8 cellular contexts compared by ENCODE assay signal in the genomic region with DNA sequence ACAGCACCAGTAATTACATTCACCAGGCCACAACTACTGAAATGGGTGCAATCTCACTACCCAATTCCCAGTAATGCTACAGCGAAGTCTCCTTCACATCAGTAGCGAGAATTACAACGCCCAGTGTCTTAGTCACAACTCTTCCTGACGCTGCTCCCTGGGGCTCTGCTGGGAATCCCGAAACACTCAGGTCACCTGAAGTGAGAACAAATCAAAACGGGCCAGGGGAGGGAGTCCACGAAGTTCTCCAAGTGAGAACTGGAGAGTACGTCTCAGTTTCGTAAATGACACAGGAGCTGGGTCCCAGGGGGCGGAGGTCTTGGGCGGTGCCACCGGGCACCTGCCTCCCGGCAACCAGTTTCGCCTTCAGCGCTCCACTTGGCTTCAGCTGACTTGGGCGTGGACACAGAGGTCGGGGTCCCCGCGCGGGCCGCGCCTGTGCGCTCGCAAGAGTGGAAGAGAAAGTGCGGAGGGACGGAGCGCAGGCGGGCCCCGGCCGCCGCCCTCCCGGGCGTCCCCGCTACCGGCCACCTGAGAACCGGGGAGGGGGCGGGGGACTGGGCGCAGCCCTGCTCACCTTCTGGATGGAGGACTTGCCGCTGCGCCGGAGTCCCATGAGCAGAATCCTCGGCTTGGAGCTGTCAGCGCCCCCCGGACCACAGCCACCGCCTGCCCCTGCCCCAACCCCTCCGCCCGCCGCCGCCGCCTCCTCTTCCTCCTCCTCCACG. TPM values are rescaled to one million over a fixed set of nuclear protein-coding genes. Genes with fewer than 3 reads are reported as not detected.
DNase-seq lines count a peak whose midpoint lies in the region; ATAC-seq and TF ChIP-seq lines count a peak whose summit lies in the region.

No MANE protein-coding gene starts in this region.

- no peaks in the 10 kb centered on the region for H3K27me3 Mint-ChIP-seq in activated CD8-positive, alpha-beta memory T cell treated with anti-CD3 and anti-CD28 coated beads, Interleukin-2, amount 10 ng/mL, durations not matched to agents 7 days and 5 days

- peaks cover 15 to 25% of the 10 kb centered on the region in 2 donors for H3K4me1 ChIP-seq in mucosa of rectum (ENCODE audit: control insufficient read depth in 2 of 2, insufficient read depth in 2 of 2, low read length in 2 of 2)

- peak overlapping the region; percentile 82 for H3K27ac Mint-ChIP-seq in activated CD8-positive, alpha-beta memory T cell treated with anti-CD3 and anti-CD28 coated beads, Interleukin-2, amount 10 ng/mL, durations not matched to agents 7 days and 5 days
- peak overlapping the region; percentile 82 for H3K27ac Mint-ChIP-seq in stimulated activated effector memory CD8-positive, alpha-beta T cell treated with anti-CD3 and anti-CD28 coated beads, Interleukin-12 subunit alpha, Interleukin-12 subunit beta, amount 100 ng/mL, for 72 hours

- peak overlapping the region; percentile 89 for H3K4me3 Mint-ChIP-seq in activated CD8-positive, alpha-beta memory T cell treated with anti-CD3 and anti-CD28 coated beads, Interleukin-2, amount 10 ng/mL, durations not matched to agents 7 days and 5 days
- H3K4me3 Mint-ChIP-seq in stimulated activated effector memory CD8-positive, alpha-beta T cell treated with anti-CD3 and anti-CD28 coated beads, Interleukin-12 subunit alpha, Interleukin-12 subunit beta, amount 100 ng/mL, for 72 hours, result peak overlapping the region; percentile 83

- peak overlapping the region; percentile 85 to 88 for H3K27ac ChIP-seq in mucosa of rectum (ENCODE audit: low read depth in 2 of 2, low read length in 2 of 2)

- H3K9me3 ChIP-seq in mucosa of rectum (ENCODE audit: control insufficient read depth in 2 of 2, low read length in 2 of 2), result no peaks in the 10 kb centered on the region

- peaks cover 28% of the 10 kb centered on the region for H3K36me3 Mint-ChIP-seq in activated CD8-positive, alpha-beta memory T cell treated with anti-CD3 and anti-CD28 coated beads, Interleukin-2, amount 10 ng/mL, durations not matched to agents 7 days and 5 days
- peaks cover 55% of the 10 kb centered on the region for H3K36me3 Mint-ChIP-seq in stimulated activated effector memory CD8-positive, alpha-beta T cell treated with anti-CD3 and anti-CD28 coated beads, Interleukin-12 subunit alpha, Interleukin-12 subunit beta, amount 100 ng/mL, for 72 hours

- peaks cover 42% of the 10 kb centered on the region for H3K4me1 Mint-ChIP-seq in activated CD8-positive, alpha-beta memory T cell treated with anti-CD3 and anti-CD28 coated beads, Interleukin-2, amount 10 ng/mL, durations not matched to agents 7 days and 5 days
- H3K4me1 Mint-ChIP-seq in stimulated activated effector memory CD8-positive, alpha-beta T cell treated with anti-CD3 and anti-CD28 coated beads, Interleukin-12 subunit alpha, Interleukin-12 subunit beta, amount 100 ng/mL, for 72 hours, result peaks cover 45% of the 10 kb centered on the region

- DNase-seq in NCI-H146 (lab: John Stamatoyannopoulos, UW) (peak; percentile 53), NCI-H146 treated with DMSO at 0.1 percent for 48 hours (lab: John Stamatoyannopoulos, UW; ENCODE audit: unreplicated experiment) (no peak), NCI-H2171 treated with DMSO at 0.1 percent for 48 hours (lab: John Stamatoyannopoulos, UW) (peak; percentile 29), epithelial cell of proximal tubule (ENCODE audit: low read depth) (no peak)
- DNase-seq in activated CD8-positive, alpha-beta memory T cell treated with anti-CD3 and anti-CD28 coated beads, Interleukin-2, amount 10 ng/mL, durations not matched to agents 7 days and 5 days, result peak; percentile 65
- peak; percentile 43 to 87 for DNase-seq in stimulated activated effector memory CD8-positive, alpha-beta T cell treated with anti-CD3 and anti-CD28 coated beads, Interleukin-12 subunit alpha, Interleukin-12 subunit beta, amount 100 ng/mL, for 72 hours (ENCODE audit: low spot score in 2 of 2)

- no peak for TF ChIP-seq CTCF in epithelial cell of proximal tubule (conservative IDR thresholded peaks at IDR 0.05; ENCODE audit: low read depth, low read length)

- CTCF ChIA-PET in activated CD8-positive, alpha-beta memory T cell treated with anti-CD3 and anti-CD28 coated beads, Interleukin-2, amount 10 ng/mL, durations not matched to agents 7 days and 5 days (lab: Charles Lee), result interaction anchor here (0.8 to 1.6 kb wide), 4 partner anchors 10 to 233 kb away, joined by 3 to 7 read pairs (median 4); partner anchors contain the start of genes MYCBP and NDUFS5

- ATAC-seq in HG02852 (IDR thresholded peaks at IDR 0.05; ENCODE audit: unreplicated experiment), result peak; percentile 26
- peak; percentile 34 for ATAC-seq in activated CD8-positive, alpha-beta memory T cell treated with anti-CD3 and anti-CD28 coated beads, Interleukin-2, amount 10 ng/mL, durations not matched to agents 7 days and 5 days
- peak; percentile 52 for ATAC-seq in stimulated activated effector memory CD8-positive, alpha-beta T cell treated with anti-CD3 and anti-CD28 coated beads, Interleukin-12 subunit alpha, Interleukin-12 subunit beta, amount 100 ng/mL, for 72 hours

- no peaks in the 10 kb centered on the region for H3K9me3 Mint-ChIP-seq in activated CD8-positive, alpha-beta memory T cell treated with anti-CD3 and anti-CD28 coated beads, Interleukin-2, amount 10 ng/mL, durations not matched to agents 7 days and 5 days (ENCODE audit: low read depth)
- H3K9me3 Mint-ChIP-seq in stimulated activated effector memory CD8-positive, alpha-beta T cell treated with anti-CD3 and anti-CD28 coated beads, Interleukin-12 subunit alpha, Interleukin-12 subunit beta, amount 100 ng/mL, for 72 hours, result no peaks in the 10 kb centered on the region

- peak overlapping the region; percentile 76 to 86 for H3K9ac ChIP-seq in mucosa of rectum (ENCODE audit: low read depth in 1 of 2, low read length in 2 of 2)

- H3K4me3 ChIP-seq in epithelial cell of proximal tubule (ENCODE audit: low read depth, low read length) (peak overlapping the region; percentile 83), mucosa of rectum (ENCODE audit: low read length in 2 of 2) (peak overlapping the region; percentile 77 to 86)

- H3K36me3 ChIP-seq in mucosa of rectum (ENCODE audit: control insufficient read depth in 2 of 2, insufficient read depth in 2 of 2, low read length in 2 of 2), result peaks cover 18 to 24% of the 10 kb centered on the region in 2 donors

- no peaks in the 10 kb centered on the region for H3K27me3 ChIP-seq in mucosa of rectum (ENCODE audit: control insufficient read depth in 2 of 2, insufficient read depth in 2 of 2, low read length in 2 of 2)

RNA-seq across cellular contexts. Expression of gene RRAGC, which starts 0.6 kb away (rescaled TPM):
- total RNA-seq in activated CD8-positive, alpha-beta memory T cell treated with anti-CD3 and anti-CD28 coated beads, Interleukin-2, amount 10 ng/mL, durations not matched to agents 7 days and 5 days, result 10 to 100 TPM; 12.0 to 16.7 TPM
- total RNA-seq in epithelial cell of proximal tubule, result 3.3 and 4.3 TPM in 2 replicates

RNA-seq across cellular contexts. Expression of gene MYCBP, which starts 14.2 kb away (rescaled TPM):
- total RNA-seq in activated CD8-positive, alpha-beta memory T cell treated with anti-CD3 and anti-CD28 coated beads, Interleukin-2, amount 10 ng/mL, durations not matched to agents 7 days and 5 days, result 10 to 100 TPM; 45.0 to 45.3 TPM
- total RNA-seq in epithelial cell of proximal tubule, result 25.5 and 27.5 TPM in 2 replicates

RNA-seq across cellular contexts. Expression of gene GJA9, which starts 22.4 kb away (rescaled TPM):
- not detected for total RNA-seq in activated CD8-positive, alpha-beta memory T cell treated with anti-CD3 and anti-CD28 coated beads, Interleukin-2, amount 10 ng/mL, durations not matched to agents 7 days and 5 days
- not detected in 2 replicates for total RNA-seq in epithelial cell of proximal tubule

Comparison
In these comparisons a context has a peak if more than half of its experiments do, and no peak if none do; other contexts are left out.
1. DNase-seq: peak in NCI-H146 (single experiment), NCI-H2171 treated with DMSO at 0.1 percent for 48 hours (single experiment), activated CD8-positive, alpha-beta memory T cell treated with anti-CD3 and anti-CD28 coated beads, Interleukin-2, amount 10 ng/mL, durations not matched to agents 7 days and 5 days (single experiment) and stimulated activated effector memory CD8-positive, alpha-beta T cell treated with anti-CD3 and anti-CD28 coated beads, Interleukin-12 subunit alpha, Interleukin-12 subunit beta, amount 100 ng/mL, for 72 hours (2 of 2); none in NCI-H146 treated with DMSO at 0.1 percent for 48 hours (single experiment) and epithelial cell of proximal tubule (single experiment).
2. Peak in every context shown above with its lines, with median percentiles within 50 percentile points of each other: ATAC-seq.